In genomic region chr6:143621159-143621873, GRCh38 we compare ENCODE assay signal across 18 cellular contexts. TPM values are rescaled to one million over a fixed set of nuclear protein-coding genes. Genes with fewer than 3 reads are reported as not detected.
DNase-seq lines count a peak whose midpoint lies in the region; ATAC-seq and TF ChIP-seq lines count a peak whose summit lies in the region.
"Had no signal": no experiment of that assay in that cellular context is flagged by ENCODE, and none has a peak within 500 bp of the region (broad histone marks: within the 10 kb centered on the region; RNA-seq: fewer than 3 reads in every experiment).

No MANE protein-coding gene starts in this region.

- intact Hi-C loops in IMR-90 (cut with micrococcal nuclease) = no loop called here

- no peak overlapping the region for H4K91ac ChIP-seq in IMR-90 (ENCODE audit: insufficient read depth, low read depth, low read length)

- H3K4me3 Mint-ChIP-seq in CD8-positive, alpha-beta memory T cell = peak overlapping the region in 3 of 7 donors; percentile 0 to 49 (median 1)

- H3K27me3 ChIP-seq in CD8-positive, alpha-beta memory T cell (ENCODE audit: insufficient read depth, low read length, poor library complexity, severe bottlenecking) = no peaks in the 10 kb centered on the region
- H3K27me3 ChIP-seq in IMR-90 (ENCODE audit: control insufficient read depth, insufficient read depth, low read length) = no peaks in the 10 kb centered on the region
- H3K27me3 ChIP-seq in smooth muscle cell (ENCODE audit: low read depth) = no peaks in the 10 kb centered on the region
- H3K27me3 ChIP-seq: SJCRH30 had no signal

- no TSS peak for BruUV-seq in IMR-90 (replicated peaks; lab: Mats Ljungman, UMichigan)

- H3K79me2 ChIP-seq in smooth muscle cell (ENCODE audit: low read depth) = no peaks in the 10 kb centered on the region

- peaks cover 3 to 10% of the 10 kb centered on the region in 2 experiments; a peak in 1 of 4 replicates for H3K79me1 ChIP-seq in IMR-90 (ENCODE audit: low read depth in 1 of 2, low read length in 2 of 2)

- H3K36me3 ChIP-seq in CD8-positive, alpha-beta memory T cell (ENCODE audit: insufficient read depth, low read length) = no peaks in the 10 kb centered on the region
- no peaks in the 10 kb centered on the region for H3K36me3 ChIP-seq in IMR-90 (ENCODE audit: control insufficient read depth, insufficient read depth, low read length)
- no peaks in the 10 kb centered on the region for H3K36me3 ChIP-seq in smooth muscle cell (ENCODE audit: low read depth)
- H3K36me3 ChIP-seq: HAP-1, SJCRH30 had no signal

- no peak overlapping the region for H2BK20ac ChIP-seq in IMR-90 (ENCODE audit: low read depth, low read length)

- H2BK15ac ChIP-seq in IMR-90 (ENCODE audit: low read depth, low read length) = no peak overlapping the region

- peaks cover 0 to 2% (median 1%) of the 10 kb centered on the region in 3 donors for H3K36me3 Mint-ChIP-seq in CD8-positive, alpha-beta memory T cell

- peak overlapping the region; percentile 42; the same call in 1 of the 2 replicates for H3K18ac ChIP-seq in IMR-90 (ENCODE audit: low read depth, low read length)

- WGBS in IMR-90 (ENCODE audit: extremely low coverage in 2 of 2, insufficient read length in 1 of 2), 2 experiments = no CpG with 5 or more reads among the region's 8 CpGs
- 91% methylated on average over 8 of the region's 8 CpGs for WGBS in smooth muscle cell (ENCODE audit: low lambda C conversion rate)

- no peak for TF ChIP-seq POLR2A in IMR-90 (IDR thresholded peaks at IDR 0.05; ENCODE audit: low read depth, low read length)

- no peak overlapping the region for H2BK5ac ChIP-seq in IMR-90 (ENCODE audit: low read depth, low read length, poor library complexity, severe bottlenecking)

- no peak overlapping the region for H2AK5ac ChIP-seq in IMR-90 (ENCODE audit: low read depth, low read length)

- H3K9me3 ChIP-seq in CD8-positive, alpha-beta memory T cell (ENCODE audit: low read length) = no peaks in the 10 kb centered on the region
- H3K9me3 ChIP-seq in IMR-90 (ENCODE audit: control insufficient read depth, insufficient read depth, low read length) (no peaks in the 10 kb centered on the region), smooth muscle cell (replicated peaks; ENCODE audit: low read depth) (no peaks in the 10 kb centered on the region)
- H3K9me3 ChIP-seq: HAP-1, SJCRH30 had no signal

- peak overlapping the region; percentile 50; the same call in 1 of the 2 replicates for H3K4me2 ChIP-seq in IMR-90 (ENCODE audit: low read depth, low read length)
- peak overlapping the region; percentile 20 for H3K4me2 ChIP-seq in smooth muscle cell

- H3K56ac ChIP-seq in IMR-90 (ENCODE audit: extremely low read depth, insufficient read depth, low read length) = no peak overlapping the region

- no peak for TF ChIP-seq RAD21 in IMR-90 (IDR thresholded peaks at IDR 0.05; ENCODE audit: low read length)

- H3K9me3 Mint-ChIP-seq in CD8-positive, alpha-beta memory T cell = no peaks in the 10 kb centered on the region

- no peak overlapping the region for H3K27ac ChIP-seq in CD8-positive, alpha-beta memory T cell (ENCODE audit: low read depth, low read length)
- H3K27ac ChIP-seq in IMR-90 (ENCODE audit: insufficient read depth, low read length) (no peak overlapping the region), smooth muscle cell (ENCODE audit: low read depth) (peak overlapping the region; percentile 6)
- H3K27ac ChIP-seq: C4-2B, RWPE1, SJCRH30 had no signal

- H3K9ac ChIP-seq in IMR-90 (ENCODE audit: low read depth, low read length) (no peak overlapping the region), smooth muscle cell (ENCODE audit: low read depth) (no peak overlapping the region)

- no peak overlapping the region; the same call in 1 of the 2 replicates for H3K23ac ChIP-seq in IMR-90 (ENCODE audit: low read depth, low read length)

- no peaks in the 10 kb centered on the region for H3K4me1 ChIP-seq in CD8-positive, alpha-beta memory T cell (ENCODE audit: insufficient read depth, low read length)
- H3K4me1 ChIP-seq in IMR-90 (ENCODE audit: control insufficient read depth, insufficient read depth, low read length) (peaks cover 15% of the 10 kb centered on the region), smooth muscle cell (ENCODE audit: low read depth) (peaks cover 9% of the 10 kb centered on the region)
- H3K4me1 ChIP-seq: HAP-1 had no signal

- in situ Hi-C loops in IMR-90 (cut with MboI; ENCODE audit: low sequenced_read_pairs) = no loop called here

- TF ChIP-seq CTCF in IMR-90 (conservative IDR thresholded peaks at IDR 0.05; ENCODE audit: low read depth, low read length) = no peak
- no peak for TF ChIP-seq CTCF in epithelial cell of esophagus (IDR thresholded peaks at IDR 0.05; ENCODE audit: insufficient read depth, low read depth, low read length, missing control alignments)
- no peak for TF ChIP-seq CTCF in smooth muscle cell (IDR thresholded peaks at IDR 0.05; ENCODE audit: borderline replicate concordance, insufficient read depth, poor library complexity, severe bottlenecking)

- no peak overlapping the region for H3K4ac ChIP-seq in IMR-90 (ENCODE audit: low read depth, low read length)

- no peak for DNase-seq in CD8-positive, alpha-beta memory T cell
- no peak for DNase-seq in IMR-90
- DNase-seq in epithelial cell of esophagus (ENCODE audit: low read depth) = peak; percentile 17
- no peak for DNase-seq in smooth muscle cell (lab: John Stamatoyannopoulos, UW; ENCODE audit: unreplicated experiment)
- no peak for DNase-seq in stimulated activated CD4-positive, alpha-beta T cell treated with anti-CD3 and anti-CD28 coated beads, Interleukin-15, amount 100 ng/mL, for 24 hours
- no peak for DNase-seq in NCI-H69 (lab: John Stamatoyannopoulos, UW)
- DNase-seq: KBM-7, NCI-H1436, NCI-H2029 treated with DMSO at 0.1 percent for 48 hours, NCI-H2171 treated with DMSO at 0.1 percent for 48 hours, NCI-H446 treated with DMSO at 0.1 percent for 48 hours, NCI-H82 had no signal

- H3K4me1 Mint-ChIP-seq in CD8-positive, alpha-beta memory T cell = peaks cover 54 to 81% (median 80%) of the 10 kb centered on the region in 3 donors

- no peaks in the 10 kb centered on the region for H4K20me1 ChIP-seq in IMR-90 (ENCODE audit: insufficient read depth, low read length)
- H4K20me1 ChIP-seq in smooth muscle cell (ENCODE audit: low read depth) = no peaks in the 10 kb centered on the region

- no peak overlapping the region for H2BK120ac ChIP-seq in IMR-90 (ENCODE audit: low read depth, low read length)

- no peak overlapping the region for H4K8ac ChIP-seq in IMR-90 (ENCODE audit: low read depth in 2 of 2, low read length in 2 of 2)

- H3K14ac ChIP-seq in IMR-90 (replicated peaks; ENCODE audit: low read depth, low read length) = 0 out of 2 replicates have a peak overlapping the region, but pooled peaks have one; percentile 2

- H2AFZ ChIP-seq in IMR-90 (replicated peaks; ENCODE audit: low read length, poor library complexity) (no peak overlapping the region), smooth muscle cell (ENCODE audit: low read depth) (no peak overlapping the region)

- H4K5ac ChIP-seq in IMR-90 (ENCODE audit: low read depth, low read length) = no peak overlapping the region; the same call in 1 of the 2 replicates

- H3K27me3 Mint-ChIP-seq in CD8-positive, alpha-beta memory T cell = no peaks in the 10 kb centered on the region

- H3K27ac Mint-ChIP-seq in CD8-positive, alpha-beta memory T cell = peak overlapping the region in 6 of 8 donors; percentile 0 to 78 (median 70)

- ATAC-seq in IMR-90 (ENCODE audit: low read depth) (no peak), GM21381 (IDR thresholded peaks at IDR 0.05; ENCODE audit: unreplicated experiment) (no peak)
- ATAC-seq: PC-3 had no signal

- H3K4me3 ChIP-seq in CD8-positive, alpha-beta memory T cell (ENCODE audit: low read length) = no peak overlapping the region
- H3K4me3 ChIP-seq in IMR-90 (ENCODE audit: insufficient read depth, low read depth, low read length) (no peak overlapping the region), epithelial cell of esophagus (ENCODE audit: low read length) (no peak overlapping the region), smooth muscle cell (no peak overlapping the region)
- H3K4me3 ChIP-seq: HAP-1, SJCRH30 had no signal

- H3K9me1 ChIP-seq in IMR-90 (ENCODE audit: insufficient read depth, low read length) = peaks cover 12% of the 10 kb centered on the region

- POLR2A ChIA-PET in CD8-positive, alpha-beta memory T cell (lab: Charles Lee) = no interaction called here
- POLR2A ChIA-PET in IMR-90 (lab: Charles Lee; ENCODE audit: unreplicated experiment) = no interaction called here

- dilution Hi-C loops in IMR-90 (cut with HindIII; ENCODE audit: low sequenced_read_pairs, unreplicated experiment) = no loop called here

- CTCF ChIA-PET in CD8-positive, alpha-beta memory T cell (lab: Charles Lee) = interaction anchor here (0.6 kb wide), 1 partner anchor 29 kb away, joined by 3 read pairs; no protein-coding TSS in a partner anchor
- CTCF ChIA-PET in IMR-90 (lab: Yijun Ruan, JAX) = no interaction called here

- no peak overlapping the region for H2AK9ac ChIP-seq in IMR-90 (replicated peaks; ENCODE audit: low read depth, low read length, poor library complexity)

- no peaks in the 10 kb centered on the region for H3F3A ChIP-seq in smooth muscle cell (ENCODE audit: low read depth)

TF ChIP-seq in IMR-90, 13 proteins besides CTCF, POLR2A, EP300 and RAD21 (continues in another document):
- TF ChIP-seq CHD1 (IDR thresholded peaks at IDR 0.05; ENCODE audit: low read depth, low read length) = no peak
- TF ChIP-seq SMC3 (IDR thresholded peaks at IDR 0.05; ENCODE audit: low read depth, low read length) = no peak
- no peak for TF ChIP-seq MXI1 (IDR thresholded peaks at IDR 0.05; ENCODE audit: borderline replicate concordance, low read depth, low read length)
- no peak for TF ChIP-seq USF2 (IDR thresholded peaks at IDR 0.05; ENCODE audit: low read depth, low read length)
- TF ChIP-seq RCOR1 (IDR thresholded peaks at IDR 0.05; ENCODE audit: insufficient replicate concordance, low read length) = no peak

RNA-seq across cellular contexts. Expression of gene PHACTR2, which starts 56.4 kb away (rescaled TPM):
- total RNA-seq in CD8-positive, alpha-beta memory T cell = 10 to 100 TPM; 27.8 to 29.1 TPM
- 42.1 TPM for polyA plus RNA-seq in CD8-positive, alpha-beta memory T cell
- total RNA-seq in IMR-90 (2012; rRNA removed) = 74.2 and 76.9 TPM in 2 replicates
- 12.7 and 14.5 TPM in 2 replicates for polyA plus RNA-seq in IMR-90 (2012; rRNA removed)
- polyA plus RNA-seq in IMR-90 (2012; cell fraction: cytosol; rRNA removed) = 3.5 and 4.2 TPM in 2 replicates
- 4.6 and 15.0 TPM in 2 replicates for polyA plus RNA-seq in IMR-90 (2012; cell fraction: nucleus; rRNA removed; ENCODE audit: low replicate concordance)
- 80.4 and 104 TPM in 2 replicates for total RNA-seq in smooth muscle cell
- polyA plus RNA-seq in smooth muscle cell = 62.7 and 76.0 TPM in 2 replicates
